2 cellular contexts compared by ENCODE assay signal in the genomic region with DNA sequence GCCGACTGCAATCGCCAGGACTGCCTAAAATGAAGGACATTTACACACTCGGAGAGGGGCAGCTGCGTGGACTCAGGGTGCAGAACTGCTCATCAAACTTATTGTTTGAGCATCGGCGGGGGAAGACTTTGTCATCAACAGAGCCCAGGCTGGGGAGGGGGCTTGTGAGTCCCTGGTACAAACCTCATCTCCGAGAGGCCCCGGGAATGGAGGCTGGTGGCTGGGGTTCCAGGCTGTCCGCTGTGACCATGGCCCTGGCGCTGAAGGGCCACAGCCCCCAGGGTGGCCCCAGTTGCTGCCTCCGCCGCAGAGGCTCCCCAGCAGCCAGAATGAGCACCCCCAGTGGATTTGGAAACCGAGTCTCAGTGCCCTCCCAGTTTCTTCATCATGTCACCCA.
TF ChIP-seq lines count a peak whose summit lies in the region.

No MANE protein-coding gene starts in this region.

TF ChIP-seq in SK-N-SH, 30 proteins besides CTCF, POLR2A, EP300 and RAD21 (continued from another document):
- no peak for TF ChIP-seq GABPA (IDR thresholded peaks at IDR 0.05; ENCODE audit: low read depth)
- TF ChIP-seq, protein P1, sequence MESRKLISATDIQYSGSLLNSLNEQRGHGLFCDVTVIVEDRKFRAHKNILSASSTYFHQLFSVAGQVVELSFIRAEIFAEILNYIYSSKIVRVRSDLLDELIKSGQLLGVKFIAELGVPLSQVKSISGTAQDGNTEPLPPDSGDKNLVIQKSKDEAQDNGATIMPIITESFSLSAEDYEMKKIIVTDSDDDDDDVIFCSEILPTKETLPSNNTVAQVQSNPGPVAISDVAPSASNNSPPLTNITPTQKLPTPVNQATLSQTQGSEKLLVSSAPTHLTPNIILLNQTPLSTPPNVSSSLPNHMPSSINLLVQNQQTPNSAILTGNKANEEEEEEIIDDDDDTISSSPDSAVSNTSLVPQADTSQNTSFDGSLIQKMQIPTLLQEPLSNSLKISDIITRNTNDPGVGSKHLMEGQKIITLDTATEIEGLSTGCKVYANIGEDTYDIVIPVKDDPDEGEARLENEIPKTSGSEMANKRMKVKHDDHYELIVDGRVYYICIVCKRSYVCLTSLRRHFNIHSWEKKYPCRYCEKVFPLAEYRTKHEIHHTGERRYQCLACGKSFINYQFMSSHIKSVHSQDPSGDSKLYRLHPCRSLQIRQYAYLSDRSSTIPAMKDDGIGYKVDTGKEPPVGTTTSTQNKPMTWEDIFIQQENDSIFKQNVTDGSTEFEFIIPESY (IDR thresholded peaks at IDR 0.05; ENCODE audit: borderline replicate concordance, low read depth) = no peak
- TF ChIP-seq EZH2phosphoT487 (IDR thresholded peaks at IDR 0.05; ENCODE audit: borderline replicate concordance, low read depth) = no peak
- TF ChIP-seq, protein P2, sequence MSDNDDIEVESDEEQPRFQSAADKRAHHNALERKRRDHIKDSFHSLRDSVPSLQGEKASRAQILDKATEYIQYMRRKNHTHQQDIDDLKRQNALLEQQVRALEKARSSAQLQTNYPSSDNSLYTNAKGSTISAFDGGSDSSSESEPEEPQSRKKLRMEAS (IDR thresholded peaks at IDR 0.05; ENCODE audit: low read depth) = no peak
- TF ChIP-seq MEF2A (IDR thresholded peaks at IDR 0.05; ENCODE audit: borderline replicate concordance, low read depth) = no peak
- TF ChIP-seq ELF1 (IDR thresholded peaks at IDR 0.05) = no peak
- TF ChIP-seq RFX5 (IDR thresholded peaks at IDR 0.05; ENCODE audit: low read length) = no peak
- no peak for TF ChIP-seq FOSL2 (IDR thresholded peaks at IDR 0.05; ENCODE audit: borderline replicate concordance, low read depth)
- no peak for TF ChIP-seq FOXJ3 (CRISPR knock-in tag; IDR thresholded peaks at IDR 0.05)
- no peak for TF ChIP-seq MXI1 (IDR thresholded peaks at IDR 0.05; ENCODE audit: low read depth, low read length)
- TF ChIP-seq, protein P3, sequence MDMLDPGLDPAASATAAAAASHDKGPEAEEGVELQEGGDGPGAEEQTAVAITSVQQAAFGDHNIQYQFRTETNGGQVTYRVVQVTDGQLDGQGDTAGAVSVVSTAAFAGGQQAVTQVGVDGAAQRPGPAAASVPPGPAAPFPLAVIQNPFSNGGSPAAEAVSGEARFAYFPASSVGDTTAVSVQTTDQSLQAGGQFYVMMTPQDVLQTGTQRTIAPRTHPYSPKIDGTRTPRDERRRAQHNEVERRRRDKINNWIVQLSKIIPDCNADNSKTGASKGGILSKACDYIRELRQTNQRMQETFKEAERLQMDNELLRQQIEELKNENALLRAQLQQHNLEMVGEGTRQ (IDR thresholded peaks at IDR 0.05; ENCODE audit: borderline replicate concordance, low read depth, low read length) = no peak
- TF ChIP-seq TAF1 (IDR thresholded peaks at IDR 0.05; ENCODE audit: borderline replicate concordance, low read depth, low read length) = no peak
- TF ChIP-seq NFIC (IDR thresholded peaks at IDR 0.05; ENCODE audit: borderline replicate concordance) = no peak
- no peak for TF ChIP-seq POLR2AphosphoS5 (IDR thresholded peaks at IDR 0.05; ENCODE audit: low read depth, low read length)
- TF ChIP-seq JUND (IDR thresholded peaks at IDR 0.05) = no peak
TF ChIP-seq in SK-N-SH: peak in this region for 0.

TF ChIP-seq in SK-N-SH treated with all-trans-retinoic acid at 6 μM for 48 hours, 23 proteins besides CTCF, POLR2A, EP300 and RAD21 (continued from another document):
- TF ChIP-seq, protein P4, sequence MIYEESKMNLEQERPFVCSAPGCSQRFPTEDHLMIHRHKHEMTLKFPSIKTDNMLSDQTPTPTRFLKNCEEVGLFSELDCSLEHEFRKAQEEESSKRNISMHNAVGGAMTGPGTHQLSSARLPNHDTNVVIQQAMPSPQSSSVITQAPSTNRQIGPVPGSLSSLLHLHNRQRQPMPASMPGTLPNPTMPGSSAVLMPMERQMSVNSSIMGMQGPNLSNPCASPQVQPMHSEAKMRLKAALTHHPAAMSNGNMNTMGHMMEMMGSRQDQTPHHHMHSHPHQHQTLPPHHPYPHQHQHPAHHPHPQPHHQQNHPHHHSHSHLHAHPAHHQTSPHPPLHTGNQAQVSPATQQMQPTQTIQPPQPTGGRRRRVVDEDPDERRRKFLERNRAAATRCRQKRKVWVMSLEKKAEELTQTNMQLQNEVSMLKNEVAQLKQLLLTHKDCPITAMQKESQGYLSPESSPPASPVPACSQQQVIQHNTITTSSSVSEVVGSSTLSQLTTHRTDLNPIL (CRISPR knock-in tag; IDR thresholded peaks at IDR 0.05; ENCODE audit: low read depth) = no peak
- TF ChIP-seq CSDC2 (CRISPR knock-in tag; IDR thresholded peaks at IDR 0.05) = no peak
- TF ChIP-seq ZNF70 (CRISPR knock-in tag; IDR thresholded peaks at IDR 0.05) = no peak
- TF ChIP-seq, protein P5, sequence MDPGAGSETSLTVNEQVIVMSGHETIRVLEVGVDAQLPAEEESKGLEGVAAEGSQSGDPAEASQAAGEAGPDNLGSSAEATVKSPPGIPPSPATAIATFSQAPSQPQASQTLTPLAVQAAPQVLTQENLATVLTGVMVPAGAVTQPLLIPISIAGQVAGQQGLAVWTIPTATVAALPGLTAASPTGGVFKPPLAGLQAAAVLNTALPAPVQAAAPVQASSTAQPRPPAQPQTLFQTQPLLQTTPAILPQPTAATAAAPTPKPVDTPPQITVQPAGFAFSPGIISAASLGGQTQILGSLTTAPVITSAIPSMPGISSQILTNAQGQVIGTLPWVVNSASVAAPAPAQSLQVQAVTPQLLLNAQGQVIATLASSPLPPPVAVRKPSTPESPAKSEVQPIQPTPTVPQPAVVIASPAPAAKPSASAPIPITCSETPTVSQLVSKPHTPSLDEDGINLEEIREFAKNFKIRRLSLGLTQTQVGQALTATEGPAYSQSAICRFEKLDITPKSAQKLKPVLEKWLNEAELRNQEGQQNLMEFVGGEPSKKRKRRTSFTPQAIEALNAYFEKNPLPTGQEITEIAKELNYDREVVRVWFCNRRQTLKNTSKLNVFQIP (CRISPR knock-in tag; IDR thresholded peaks at IDR 0.05; ENCODE audit: borderline replicate concordance, low read depth) = no peak
